ENCODE assay signal across 9 cellular contexts in genomic region chr7:137992042-137992737, GRCh38. TPM values are rescaled to one million over a fixed set of nuclear protein-coding genes. Genes with fewer than 3 reads are reported as not detected.
DNase-seq lines count a peak whose midpoint lies in the region; ATAC-seq and TF ChIP-seq lines count a peak whose summit lies in the region.
"Had no signal": no experiment of that assay in that cellular context is flagged by ENCODE, and none has a peak within 500 bp of the region (broad histone marks: within the 10 kb centered on the region; RNA-seq: fewer than 3 reads in every experiment).

No MANE protein-coding gene starts in this region.

- H3K9me3 ChIP-seq in SJSA1 (replicated peaks) (no peaks in the 10 kb centered on the region), psoas muscle (no peaks in the 10 kb centered on the region)

- ATAC-seq in psoas muscle (peak; percentile 28 to 55 (median 46)), HG03571 (IDR thresholded peaks at IDR 0.05; ENCODE audit: unreplicated experiment) (no peak)

- H3K27me3 ChIP-seq in SJSA1 (replicated peaks) = no peaks in the 10 kb centered on the region
- no peaks in the 10 kb centered on the region for H3K27me3 ChIP-seq in psoas muscle (ENCODE audit: insufficient read depth in 3 of 3, low read length in 2 of 3)

- DNase-seq in ELF-1 (ENCODE audit: low read depth, low spot score) = peak; percentile 33
- no peak for DNase-seq in SJSA1 (ENCODE audit: low read depth in 1 of 2, low spot score in 2 of 2)
- peak; percentile 94 for DNase-seq in fibroblast of pulmonary artery (ENCODE audit: low read depth)
- no peak for DNase-seq in psoas muscle
- no peak for DNase-seq in DMS114 treated with DMSO at 0.1 percent for 48 hours (lab: John Stamatoyannopoulos, UW; ENCODE audit: unreplicated experiment)
- no peak for DNase-seq in activated T-cell treated with anti-CD3 and anti-CD28 coated beads for 4 hours
- DNase-seq in T1000 (lab: John Stamatoyannopoulos, UW) = no peak
- DNase-seq: stimulated activated naive CD4-positive, alpha-beta T cell had no signal

- TF ChIP-seq CTCF in fibroblast of pulmonary artery (IDR thresholded peaks at IDR 0.05; ENCODE audit: low read length, missing control alignments) (no peak), psoas muscle (IDR thresholded peaks at IDR 0.05) (no peak)

- H3K4me1 ChIP-seq in SJSA1 (replicated peaks) (peaks cover 43% of the 10 kb centered on the region), psoas muscle (peaks cover 39% of the 10 kb centered on the region)

- 50 to 66% (median 54%) methylated on average over 7 of the region's 7 CpGs for WGBS in psoas muscle, 3 donors

- H3K36me3 ChIP-seq in SJSA1 (no peaks in the 10 kb centered on the region), psoas muscle (ENCODE audit: insufficient read depth in 1 of 2, low read depth in 1 of 2) (no peaks in the 10 kb centered on the region)

- no peak overlapping the region for H3K4me3 ChIP-seq in SJSA1
- H3K4me3 ChIP-seq in fibroblast of pulmonary artery (replicated peaks; ENCODE audit: low read depth, low read length) = peak overlapping the region; percentile 30
- no peak overlapping the region for H3K4me3 ChIP-seq in psoas muscle

- H3K27ac ChIP-seq in SJSA1 = peak overlapping the region; percentile 35
- H3K27ac ChIP-seq in psoas muscle = peak overlapping the region; percentile 25

- intact Hi-C loops in psoas muscle (cut with DNase I) = no loop called here

RNA-seq across cellular contexts. Expression of gene CREB3L2, which starts 9.7 kb away (rescaled TPM):
- total RNA-seq in SJSA1 (2014; rRNA removed; shearing (Covaris generic)) = 9.8 and 16.0 TPM in 2 replicates
- 10 to 100 TPM in 2 of 4 donors, 1 to 10 TPM in 2; 6.7 to 14.7 (median 10.9) TPM for total RNA-seq in psoas muscle
- polyA plus RNA-seq in psoas muscle = 1 to 10 TPM; 2.2 to 3.6 (median 3.3) TPM

Comparison
In these comparisons a context has a peak if more than half of its experiments do, and no peak if none do; other contexts are left out.
1. DNase-seq: peak in ELF-1 (single experiment) and fibroblast of pulmonary artery (single experiment); none in SJSA1 (0 of 2), psoas muscle (0 of 2), DMS114 treated with DMSO at 0.1 percent for 48 hours (single experiment), activated T-cell treated with anti-CD3 and anti-CD28 coated beads for 4 hours (single experiment) and T1000 (single experiment).